Comparison of ENCODE assay signal across 8 cellular contexts in the genomic region with DNA sequence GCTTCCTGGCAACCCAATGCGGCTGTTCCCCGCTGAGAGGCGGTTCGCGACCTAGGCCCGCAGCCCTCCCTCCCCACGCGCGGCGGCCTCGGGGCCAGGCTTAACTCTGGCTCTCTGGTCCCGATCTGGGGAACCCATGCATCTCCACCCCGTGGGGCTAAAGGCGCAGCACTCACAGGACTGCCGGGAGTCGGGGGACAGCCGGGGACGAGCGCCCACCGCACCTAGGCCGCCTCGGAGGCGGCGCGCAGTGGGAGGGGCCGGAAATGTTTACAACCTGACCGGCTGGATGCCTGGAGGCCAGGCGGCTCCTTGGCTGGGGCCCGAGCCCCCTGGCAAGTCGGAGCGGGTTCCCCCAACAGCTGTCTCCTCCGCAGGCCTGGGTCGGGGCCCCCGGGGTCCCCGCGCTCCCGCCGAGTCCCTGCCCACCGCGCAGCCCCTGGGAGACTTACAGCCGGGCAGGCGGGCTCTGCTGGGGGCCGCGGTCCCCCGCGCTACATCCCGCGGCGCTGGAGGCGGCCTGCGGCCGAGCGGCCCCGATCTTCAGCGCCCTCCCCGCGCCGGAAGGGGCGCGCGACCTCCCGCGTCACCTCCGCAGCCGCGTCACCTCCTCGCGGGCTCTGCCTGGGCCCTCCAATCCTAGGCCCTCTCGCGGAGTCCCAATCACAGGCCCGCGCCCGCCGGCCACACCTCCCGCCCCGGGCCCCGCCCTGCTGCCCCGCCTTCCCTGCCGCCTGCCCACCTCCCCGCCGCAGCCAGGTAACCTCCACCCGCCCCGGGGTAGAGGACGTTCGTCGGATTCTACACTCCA. TPM values are rescaled to one million over a fixed set of nuclear protein-coding genes. Genes with fewer than 3 reads are reported as not detected.
DNase-seq lines count a peak whose midpoint lies in the region; ATAC-seq and TF ChIP-seq lines count a peak whose summit lies in the region.

A gene with protein sequence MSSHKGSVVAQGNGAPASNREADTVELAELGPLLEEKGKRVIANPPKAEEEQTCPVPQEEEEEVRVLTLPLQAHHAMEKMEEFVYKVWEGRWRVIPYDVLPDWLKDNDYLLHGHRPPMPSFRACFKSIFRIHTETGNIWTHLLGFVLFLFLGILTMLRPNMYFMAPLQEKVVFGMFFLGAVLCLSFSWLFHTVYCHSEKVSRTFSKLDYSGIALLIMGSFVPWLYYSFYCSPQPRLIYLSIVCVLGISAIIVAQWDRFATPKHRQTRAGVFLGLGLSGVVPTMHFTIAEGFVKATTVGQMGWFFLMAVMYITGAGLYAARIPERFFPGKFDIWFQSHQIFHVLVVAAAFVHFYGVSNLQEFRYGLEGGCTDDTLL (minus strand): TSS at position 580 of the 811 bp plus-strand sequence. CDS start 7,242 bp downstream, outside the sequence.

- peak; percentile 93 for DNase-seq in Daoy (ENCODE audit: low read depth)
- peak; percentile 81 for DNase-seq in RPMI7951 (ENCODE audit: low read depth)
- DNase-seq in fibroblast of lung (ENCODE audit: low read depth in 2 of 2) = peak; percentile 79 to 83
- DNase-seq in naive thymus-derived CD8-positive, alpha-beta T cell = peak; percentile 91 to 96 (median 94)
- DNase-seq in stimulated activated naive CD4-positive, alpha-beta T cell (lab: John Stamatoyannopoulos, UW) = peak; percentile 90 to 94 (median 94)

- peak within 1 kb of the TSS; percentile 88 to 96 (median 93) for H3K4me3 ChIP-seq in fibroblast of lung (replicated peaks in 1 of 4; ENCODE audit: control extremely low read depth in 1 of 4, insufficient read depth in 1 of 4, low read depth in 3 of 4, low read length in 4 of 4)

- H3K9me3 ChIP-seq in KOPT-K1 (ENCODE audit: insufficient read depth, low read length, poor library complexity, severe bottlenecking) (no peaks in the 10 kb centered on the region), fibroblast of lung (ENCODE audit: control insufficient read depth, insufficient read depth, low read depth, low read length) (no peaks in the 10 kb centered on the region)

- H2AFZ ChIP-seq in fibroblast of lung (ENCODE audit: low read length) = peak within 1 kb of the TSS; percentile 72

- peak within 1 kb of the TSS; percentile 88 for H3K27ac Mint-ChIP-seq in activated T-helper 17 cell treated with anti-CD3 and anti-CD28 coated beads, Interleukin-2, amount 50 U/mL, for 72 hours
- H3K27ac Mint-ChIP-seq in naive thymus-derived CD8-positive, alpha-beta T cell = peak within 1 kb of the TSS; percentile 81 to 97 (median 96)

- H3K9me3 Mint-ChIP-seq in activated T-helper 17 cell treated with anti-CD3 and anti-CD28 coated beads, Interleukin-2, amount 50 U/mL, for 72 hours = no peaks in the 10 kb centered on the region
- no peaks in the 10 kb centered on the region for H3K9me3 Mint-ChIP-seq in naive thymus-derived CD8-positive, alpha-beta T cell

- no peaks in the 10 kb centered on the region for H3K27me3 ChIP-seq in fibroblast of lung (ENCODE audit: control insufficient read depth, insufficient read depth, low read length)

- peak within 1 kb of the TSS; percentile 76 for H3K27ac ChIP-seq in KOPT-K1 (ENCODE audit: low read depth, low read length, poor library complexity, severe bottlenecking)
- peak within 1 kb of the TSS; percentile 87 for H3K27ac ChIP-seq in fibroblast of lung (ENCODE audit: insufficient read depth, low read length)

- peaks cover 22% of the 10 kb centered on the region for H3K4me1 Mint-ChIP-seq in activated T-helper 17 cell treated with anti-CD3 and anti-CD28 coated beads, Interleukin-2, amount 50 U/mL, for 72 hours
- peaks cover 23 to 54% (median 51%) of the 10 kb centered on the region in 4 donors for H3K4me1 Mint-ChIP-seq in naive thymus-derived CD8-positive, alpha-beta T cell

- peak within 1 kb of the TSS; percentile 91 for H3K4me3 Mint-ChIP-seq in activated T-helper 17 cell treated with anti-CD3 and anti-CD28 coated beads, Interleukin-2, amount 50 U/mL, for 72 hours
- peak within 1 kb of the TSS; percentile 77 to 99 (median 92) for H3K4me3 Mint-ChIP-seq in naive thymus-derived CD8-positive, alpha-beta T cell

- peak; percentile 96 for ATAC-seq in GM21786 (IDR thresholded peaks at IDR 0.05; ENCODE audit: unreplicated experiment)
- peak; percentile 100 for ATAC-seq in activated T-helper 17 cell treated with anti-CD3 and anti-CD28 coated beads, Interleukin-2, amount 50 U/mL, for 72 hours (replicated peaks)
- peak; percentile 94 for ATAC-seq in naive thymus-derived CD8-positive, alpha-beta T cell

- POLR2A ChIA-PET in naive thymus-derived CD8-positive, alpha-beta T cell (lab: Charles Lee) = interaction anchor here (0.6 to 1.0 kb wide), 2 partner anchors 10 to 55 kb away, joined by 3 to 5 read pairs; no protein-coding TSS in a partner anchor

- peak within 1 kb of the TSS; percentile 94 for H3K4me2 ChIP-seq in fibroblast of lung (ENCODE audit: extremely low read depth, insufficient read depth, low read length)

- H3K27me3 Mint-ChIP-seq in activated T-helper 17 cell treated with anti-CD3 and anti-CD28 coated beads, Interleukin-2, amount 50 U/mL, for 72 hours = no peaks in the 10 kb centered on the region
- no peaks in the 10 kb centered on the region for H3K27me3 Mint-ChIP-seq in naive thymus-derived CD8-positive, alpha-beta T cell

- H3K79me2 ChIP-seq in fibroblast of lung (ENCODE audit: control insufficient read depth, insufficient read depth, low read length) = peaks cover 41% of the 10 kb centered on the region

- H3K36me3 ChIP-seq in KOPT-K1 (ENCODE audit: insufficient read depth, low read length) (peaks cover 19% of the 10 kb centered on the region; the same call in 1 of the 2 replicates), fibroblast of lung (ENCODE audit: control insufficient read depth, insufficient read depth, low read length) (peaks cover 6% of the 10 kb centered on the region)

- peaks cover 24% of the 10 kb centered on the region for H3K36me3 Mint-ChIP-seq in activated T-helper 17 cell treated with anti-CD3 and anti-CD28 coated beads, Interleukin-2, amount 50 U/mL, for 72 hours (ENCODE audit: low read depth)
- peaks cover 0 to 14% (median 0%) of the 10 kb centered on the region in 3 donors for H3K36me3 Mint-ChIP-seq in naive thymus-derived CD8-positive, alpha-beta T cell

- H4K20me1 ChIP-seq in fibroblast of lung (ENCODE audit: control insufficient read depth, extremely low read depth, insufficient read depth, low read length) = peaks cover 2% of the 10 kb centered on the region

- peaks cover 12% of the 10 kb centered on the region for H3K4me1 ChIP-seq in fibroblast of lung (ENCODE audit: control insufficient read depth, extremely low read depth, insufficient read depth, low read length)

- H3K9ac ChIP-seq in fibroblast of lung (ENCODE audit: insufficient read depth, low read length) = peak within 1 kb of the TSS; percentile 94

- no peak for TF ChIP-seq CTCF in fibroblast of lung (conservative IDR thresholded peaks at IDR 0.05 in 1 of 2, IDR thresholded peaks at IDR 0.05 in 1 of 2; ENCODE audit: low read depth in 1 of 2, low read length in 2 of 2)

RNA-seq across cellular contexts. Expression of the gene that starts here (rescaled TPM):
- 86.9 and 114 TPM in 2 replicates for total RNA-seq in Daoy (2014; rRNA removed; shearing (Covaris generic))
- total RNA-seq in RPMI7951 (2014; rRNA removed; shearing (Covaris generic)) = 76.3 and 85.4 TPM in 2 replicates
- total RNA-seq in activated T-helper 17 cell treated with anti-CD3 and anti-CD28 coated beads, Interleukin-2, amount 50 U/mL, for 72 hours = 100 to 1,000 TPM in 1 of 2 donors, 10 to 100 TPM in 1; 71.0 to 102 TPM
- 62.4 and 81.7 TPM in 2 replicates for total RNA-seq in fibroblast of lung
- polyA plus RNA-seq in fibroblast of lung = 106 and 116 TPM in 2 replicates
- polyA plus RNA-seq in fibroblast of lung (2012) = 53.1 and 56.0 TPM in 2 replicates
- 98.1 and 114 TPM in 2 replicates for polyA minus RNA-seq in fibroblast of lung (ENCODE audit: low replicate concordance)
- 10 to 100 TPM; 51.9 to 58.8 TPM for total RNA-seq in naive thymus-derived CD8-positive, alpha-beta T cell
- polyA plus RNA-seq in naive thymus-derived CD8-positive, alpha-beta T cell = 10 to 100 TPM; 71.6 to 91.8 (median 73.2) TPM

Comparison
In these comparisons a context has a peak if more than half of its experiments do, and no peak if none do; other contexts are left out.
1. Peak in every context shown above with its lines: DNase-seq, ATAC-seq, H3K4me3 ChIP-seq and H3K27ac ChIP-seq.